ENCODE assay signal across 1 cellular context in the genomic region with DNA sequence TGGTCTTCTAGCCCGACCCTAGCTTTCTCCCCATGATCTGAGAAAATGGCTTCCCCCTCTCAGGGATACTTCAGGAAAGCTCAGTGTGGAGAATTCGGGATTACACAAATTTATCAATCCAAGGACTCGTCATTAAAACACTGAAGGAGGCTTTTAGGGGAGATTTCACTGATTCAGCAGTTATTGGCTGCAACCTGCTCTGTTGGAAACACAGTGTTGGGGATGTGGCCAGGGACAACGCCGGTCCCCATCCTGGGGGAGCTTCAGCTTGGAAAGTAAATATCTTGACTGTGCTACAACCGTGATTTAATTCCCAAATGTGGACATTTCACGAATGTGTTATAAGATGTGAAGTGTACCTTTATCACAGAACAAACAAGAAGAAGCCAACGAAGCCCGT.
TF ChIP-seq lines count a peak whose summit lies in the region.

No MANE protein-coding gene starts in this region.

TF ChIP-seq in K562, 482 proteins besides CTCF, POLR2A, EP300 and RAD21:
- TF ChIP-seq RAD51 (IDR thresholded peaks at IDR 0.05; ENCODE audit: borderline replicate concordance, low read depth): no peak
- peak; percentile 63 for TF ChIP-seq ZNF316 (IDR thresholded peaks at IDR 0.05)
- TF ChIP-seq, protein P1, sequence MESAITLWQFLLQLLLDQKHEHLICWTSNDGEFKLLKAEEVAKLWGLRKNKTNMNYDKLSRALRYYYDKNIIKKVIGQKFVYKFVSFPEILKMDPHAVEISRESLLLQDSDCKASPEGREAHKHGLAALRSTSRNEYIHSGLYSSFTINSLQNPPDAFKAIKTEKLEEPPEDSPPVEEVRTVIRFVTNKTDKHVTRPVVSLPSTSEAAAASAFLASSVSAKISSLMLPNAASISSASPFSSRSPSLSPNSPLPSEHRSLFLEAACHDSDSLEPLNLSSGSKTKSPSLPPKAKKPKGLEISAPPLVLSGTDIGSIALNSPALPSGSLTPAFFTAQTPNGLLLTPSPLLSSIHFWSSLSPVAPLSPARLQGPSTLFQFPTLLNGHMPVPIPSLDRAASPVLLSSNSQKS (CRISPR knock-in tag; IDR thresholded peaks at IDR 0.05): no peak
- no peak for TF ChIP-seq MXI1 (IDR thresholded peaks at IDR 0.05; ENCODE audit: low read depth, low read length)
- TF ChIP-seq, protein P2, sequence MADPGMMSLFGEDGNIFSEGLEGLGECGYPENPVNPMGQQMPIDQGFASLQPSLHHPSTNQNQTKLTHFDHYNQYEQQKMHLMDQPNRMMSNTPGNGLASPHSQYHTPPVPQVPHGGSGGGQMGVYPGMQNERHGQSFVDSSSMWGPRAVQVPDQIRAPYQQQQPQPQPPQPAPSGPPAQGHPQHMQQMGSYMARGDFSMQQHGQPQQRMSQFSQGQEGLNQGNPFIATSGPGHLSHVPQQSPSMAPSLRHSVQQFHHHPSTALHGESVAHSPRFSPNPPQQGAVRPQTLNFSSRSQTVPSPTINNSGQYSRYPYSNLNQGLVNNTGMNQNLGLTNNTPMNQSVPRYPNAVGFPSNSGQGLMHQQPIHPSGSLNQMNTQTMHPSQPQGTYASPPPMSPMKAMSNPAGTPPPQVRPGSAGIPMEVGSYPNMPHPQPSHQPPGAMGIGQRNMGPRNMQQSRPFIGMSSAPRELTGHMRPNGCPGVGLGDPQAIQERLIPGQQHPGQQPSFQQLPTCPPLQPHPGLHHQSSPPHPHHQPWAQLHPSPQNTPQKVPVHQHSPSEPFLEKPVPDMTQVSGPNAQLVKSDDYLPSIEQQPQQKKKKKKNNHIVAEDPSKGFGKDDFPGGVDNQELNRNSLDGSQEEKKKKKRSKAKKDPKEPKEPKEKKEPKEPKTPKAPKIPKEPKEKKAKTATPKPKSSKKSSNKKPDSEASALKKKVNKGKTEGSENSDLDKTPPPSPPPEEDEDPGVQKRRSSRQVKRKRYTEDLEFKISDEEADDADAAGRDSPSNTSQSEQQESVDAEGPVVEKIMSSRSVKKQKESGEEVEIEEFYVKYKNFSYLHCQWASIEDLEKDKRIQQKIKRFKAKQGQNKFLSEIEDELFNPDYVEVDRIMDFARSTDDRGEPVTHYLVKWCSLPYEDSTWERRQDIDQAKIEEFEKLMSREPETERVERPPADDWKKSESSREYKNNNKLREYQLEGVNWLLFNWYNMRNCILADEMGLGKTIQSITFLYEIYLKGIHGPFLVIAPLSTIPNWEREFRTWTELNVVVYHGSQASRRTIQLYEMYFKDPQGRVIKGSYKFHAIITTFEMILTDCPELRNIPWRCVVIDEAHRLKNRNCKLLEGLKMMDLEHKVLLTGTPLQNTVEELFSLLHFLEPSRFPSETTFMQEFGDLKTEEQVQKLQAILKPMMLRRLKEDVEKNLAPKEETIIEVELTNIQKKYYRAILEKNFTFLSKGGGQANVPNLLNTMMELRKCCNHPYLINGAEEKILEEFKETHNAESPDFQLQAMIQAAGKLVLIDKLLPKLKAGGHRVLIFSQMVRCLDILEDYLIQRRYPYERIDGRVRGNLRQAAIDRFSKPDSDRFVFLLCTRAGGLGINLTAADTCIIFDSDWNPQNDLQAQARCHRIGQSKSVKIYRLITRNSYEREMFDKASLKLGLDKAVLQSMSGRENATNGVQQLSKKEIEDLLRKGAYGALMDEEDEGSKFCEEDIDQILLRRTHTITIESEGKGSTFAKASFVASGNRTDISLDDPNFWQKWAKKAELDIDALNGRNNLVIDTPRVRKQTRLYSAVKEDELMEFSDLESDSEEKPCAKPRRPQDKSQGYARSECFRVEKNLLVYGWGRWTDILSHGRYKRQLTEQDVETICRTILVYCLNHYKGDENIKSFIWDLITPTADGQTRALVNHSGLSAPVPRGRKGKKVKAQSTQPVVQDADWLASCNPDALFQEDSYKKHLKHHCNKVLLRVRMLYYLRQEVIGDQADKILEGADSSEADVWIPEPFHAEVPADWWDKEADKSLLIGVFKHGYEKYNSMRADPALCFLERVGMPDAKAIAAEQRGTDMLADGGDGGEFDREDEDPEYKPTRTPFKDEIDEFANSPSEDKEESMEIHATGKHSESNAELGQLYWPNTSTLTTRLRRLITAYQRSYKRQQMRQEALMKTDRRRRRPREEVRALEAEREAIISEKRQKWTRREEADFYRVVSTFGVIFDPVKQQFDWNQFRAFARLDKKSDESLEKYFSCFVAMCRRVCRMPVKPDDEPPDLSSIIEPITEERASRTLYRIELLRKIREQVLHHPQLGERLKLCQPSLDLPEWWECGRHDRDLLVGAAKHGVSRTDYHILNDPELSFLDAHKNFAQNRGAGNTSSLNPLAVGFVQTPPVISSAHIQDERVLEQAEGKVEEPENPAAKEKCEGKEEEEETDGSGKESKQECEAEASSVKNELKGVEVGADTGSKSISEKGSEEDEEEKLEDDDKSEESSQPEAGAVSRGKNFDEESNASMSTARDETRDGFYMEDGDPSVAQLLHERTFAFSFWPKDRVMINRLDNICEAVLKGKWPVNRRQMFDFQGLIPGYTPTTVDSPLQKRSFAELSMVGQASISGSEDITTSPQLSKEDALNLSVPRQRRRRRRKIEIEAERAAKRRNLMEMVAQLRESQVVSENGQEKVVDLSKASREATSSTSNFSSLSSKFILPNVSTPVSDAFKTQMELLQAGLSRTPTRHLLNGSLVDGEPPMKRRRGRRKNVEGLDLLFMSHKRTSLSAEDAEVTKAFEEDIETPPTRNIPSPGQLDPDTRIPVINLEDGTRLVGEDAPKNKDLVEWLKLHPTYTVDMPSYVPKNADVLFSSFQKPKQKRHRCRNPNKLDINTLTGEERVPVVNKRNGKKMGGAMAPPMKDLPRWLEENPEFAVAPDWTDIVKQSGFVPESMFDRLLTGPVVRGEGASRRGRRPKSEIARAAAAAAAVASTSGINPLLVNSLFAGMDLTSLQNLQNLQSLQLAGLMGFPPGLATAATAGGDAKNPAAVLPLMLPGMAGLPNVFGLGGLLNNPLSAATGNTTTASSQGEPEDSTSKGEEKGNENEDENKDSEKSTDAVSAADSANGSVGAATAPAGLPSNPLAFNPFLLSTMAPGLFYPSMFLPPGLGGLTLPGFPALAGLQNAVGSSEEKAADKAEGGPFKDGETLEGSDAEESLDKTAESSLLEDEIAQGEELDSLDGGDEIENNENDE (IDR thresholded peaks at IDR 0.05; ENCODE audit: low read depth, low read length): no peak
- peak; percentile 26; the same call in 1 of the 2 replicates for TF ChIP-seq MAFG (tag; conservative IDR thresholded peaks at IDR 0.05)
- TF ChIP-seq ZNF23 (CRISPR knock-in tag; IDR thresholded peaks at IDR 0.05): no peak
- no peak for TF ChIP-seq ZNF175 (CRISPR knock-in tag; IDR thresholded peaks at IDR 0.05; ENCODE audit: low read depth)
- peak; percentile 30; the same call in 1 of the 2 replicates for TF ChIP-seq MAFK (IDR thresholded peaks at IDR 0.05; ENCODE audit: low read length)
- TF ChIP-seq MAFF (IDR thresholded peaks at IDR 0.05; ENCODE audit: low read length): peak; percentile 26; the same call in 1 of the 2 replicates
- TF ChIP-seq, protein P3, sequence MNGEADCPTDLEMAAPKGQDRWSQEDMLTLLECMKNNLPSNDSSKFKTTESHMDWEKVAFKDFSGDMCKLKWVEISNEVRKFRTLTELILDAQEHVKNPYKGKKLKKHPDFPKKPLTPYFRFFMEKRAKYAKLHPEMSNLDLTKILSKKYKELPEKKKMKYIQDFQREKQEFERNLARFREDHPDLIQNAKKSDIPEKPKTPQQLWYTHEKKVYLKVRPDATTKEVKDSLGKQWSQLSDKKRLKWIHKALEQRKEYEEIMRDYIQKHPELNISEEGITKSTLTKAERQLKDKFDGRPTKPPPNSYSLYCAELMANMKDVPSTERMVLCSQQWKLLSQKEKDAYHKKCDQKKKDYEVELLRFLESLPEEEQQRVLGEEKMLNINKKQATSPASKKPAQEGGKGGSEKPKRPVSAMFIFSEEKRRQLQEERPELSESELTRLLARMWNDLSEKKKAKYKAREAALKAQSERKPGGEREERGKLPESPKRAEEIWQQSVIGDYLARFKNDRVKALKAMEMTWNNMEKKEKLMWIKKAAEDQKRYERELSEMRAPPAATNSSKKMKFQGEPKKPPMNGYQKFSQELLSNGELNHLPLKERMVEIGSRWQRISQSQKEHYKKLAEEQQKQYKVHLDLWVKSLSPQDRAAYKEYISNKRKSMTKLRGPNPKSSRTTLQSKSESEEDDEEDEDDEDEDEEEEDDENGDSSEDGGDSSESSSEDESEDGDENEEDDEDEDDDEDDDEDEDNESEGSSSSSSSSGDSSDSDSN (IDR thresholded peaks at IDR 0.05; ENCODE audit: borderline replicate concordance in 1 of 2, low read depth in 2 of 2, low read length in 2 of 2): no peak
